Comparison of ENCODE assay signal across 1 cellular context in genomic region chr7:107043916-107044346, GRCh38.
TF ChIP-seq lines count a peak whose summit lies in the region.

No MANE protein-coding gene starts in this region.

TF ChIP-seq in K562, 482 proteins besides CTCF, POLR2A, EP300 and RAD21 (continued from another document):
- no peak for TF ChIP-seq MGA (IDR thresholded peaks at IDR 0.05)
